15 cellular contexts compared by ENCODE assay signal in genomic region chr12:2161478-2161877, GRCh38.
A peak's percentile ranks its signal among the peaks of the same experiment; 100 is the strongest.
DNase-seq lines count a peak whose midpoint lies in the region; ATAC-seq and TF ChIP-seq lines count a peak whose summit lies in the region.
"Had no signal": no experiment of that assay in that cellular context is flagged by ENCODE, and none has a peak within 500 bp of the region (broad histone marks: within the 10 kb centered on the region; RNA-seq: fewer than 3 reads in every experiment).

No MANE protein-coding gene starts in this region.

- H3K36me3 ChIP-seq in muscle layer of colon (ENCODE audit: insufficient read depth, low read length) (no peaks in the 10 kb centered on the region), tibial nerve (no peaks in the 10 kb centered on the region)
- H3K36me3 ChIP-seq: left lung, ovary had no signal

- 57 to 60% methylated on average over 10 of the region's 10 CpGs for WGBS in tibial nerve, 2 donors

- peak; percentile 45 for DNase-seq in globus pallidus (ENCODE audit: low spot score)
- DNase-seq in tibial nerve (ENCODE audit: low spot score in 2 of 2), result peak; percentile 51 to 77
- DNase-seq in activated CD4-positive, CD25-positive, alpha-beta regulatory T cell treated with anti-CD3 and anti-CD28 coated beads, Interleukin-2, amount 50 U/mL, for 72 hours, result no peak
- DNase-seq in ecto neural progenitor cell (ENCODE audit: low spot score), result no peak
- DNase-seq: activated naive CD4-positive, alpha-beta T cell treated with anti-CD3 and anti-CD28 coated beads, Interleukin-2, amount 50 U/mL, for 16 hours; EL; glutamatergic neuron; left lung; NCI-H1105; NCI-H526 treated with DMSO at 0.1 percent for 48 hours had no signal

- H3K4me1 ChIP-seq in muscle layer of colon (ENCODE audit: insufficient read depth, low read length) (peaks cover 62% of the 10 kb centered on the region), tibial nerve (peaks cover 0 to 36% (median 8%) of the 10 kb centered on the region in 4 donors)
- H3K4me1 ChIP-seq: left lung had no signal

- no peak for ATAC-seq in HG02759 (IDR thresholded peaks at IDR 0.05; ENCODE audit: unreplicated experiment)
- no peak for ATAC-seq in activated CD4-positive, CD25-positive, alpha-beta regulatory T cell treated with anti-CD3 and anti-CD28 coated beads, Interleukin-2, amount 50 U/mL, for 24 hours
- ATAC-seq: left lung had no signal

- peak in 1 of 2 donors; percentile 44 for TF ChIP-seq EP300 in tibial nerve (IDR thresholded peaks at IDR 0.05)

- H3K9me3 ChIP-seq in muscle layer of colon (ENCODE audit: low read length) (no peaks in the 10 kb centered on the region), tibial nerve (peaks cover 0 to 3% (median 0%) of the 10 kb centered on the region in 4 donors)
- H3K9me3 ChIP-seq: left lung, ovary had no signal

- TF ChIP-seq CTCF in tibial nerve (IDR thresholded peaks at IDR 0.05), result no peak

- H3K27ac ChIP-seq in angular gyrus (ENCODE audit: low read depth, low read length) (peak overlapping the region; percentile 51), muscle layer of colon (ENCODE audit: low read depth, low read length) (peak overlapping the region; percentile 74), tibial nerve (peak overlapping the region in 2 of 4 donors; percentile 19 to 43)

- no peaks in the 10 kb centered on the region for H3K27me3 ChIP-seq in muscle layer of colon (ENCODE audit: control insufficient read depth in 1 of 2, insufficient read depth in 2 of 2, low read length in 2 of 2)
- H3K27me3 ChIP-seq in tibial nerve, result no peaks in the 10 kb centered on the region
- H3K27me3 ChIP-seq: left lung, ovary had no signal

- TF ChIP-seq POLR2A in tibial nerve (IDR thresholded peaks at IDR 0.05), result no peak

- peak overlapping the region in 1 of 2 donors; percentile 7 for H3K4me3 ChIP-seq in muscle layer of colon (ENCODE audit: low read depth in 1 of 2, low read length in 2 of 2)
- H3K4me3 ChIP-seq in tibial nerve, result no peak overlapping the region
- H3K4me3 ChIP-seq: left lung, ovary had no signal

- no peak overlapping the region for H3K9ac ChIP-seq in muscle layer of colon (ENCODE audit: low read length)

Comparison
In these comparisons a context has a peak if more than half of its experiments do, and no peak if none do; other contexts are left out.
1. DNase-seq: peak in globus pallidus (single experiment) and tibial nerve (2 of 2); none in activated CD4-positive, CD25-positive, alpha-beta regulatory T cell treated with anti-CD3 and anti-CD28 coated beads, Interleukin-2, amount 50 U/mL, for 72 hours (single experiment) and ecto neural progenitor cell (single experiment).